Comparison of ENCODE assay signal across 13 cellular contexts in genomic region chr18:10860382-10860781, GRCh38.
A peak's percentile ranks its signal among the peaks of the same experiment; 100 is the strongest.
DNase-seq lines count a peak whose midpoint lies in the region; TF ChIP-seq lines count a peak whose summit lies in the region.
"Had no signal": no experiment of that assay in that cellular context is flagged by ENCODE, and none has a peak within 500 bp of the region (broad histone marks: within the 10 kb centered on the region; RNA-seq: fewer than 3 reads in every experiment).

No MANE protein-coding gene starts in this region.

- peak overlapping the region in 1 of 6 donors; percentile 1 for H3K27ac Mint-ChIP-seq in immature natural killer cell
- H3K27ac Mint-ChIP-seq: CD4-positive, CD25-positive, alpha-beta regulatory T cell had no signal

- DNase-seq in myocyte (ENCODE audit: low read depth) (peak; percentile 10), smooth muscle cell (lab: John Stamatoyannopoulos, UW; ENCODE audit: unreplicated experiment) (no peak), immature natural killer cell (no peak), islet precursor cell (no peak), AG08395 (ENCODE audit: low spot score) (no peak)
- DNase-seq: 8988T; CD4-positive, CD25-positive, alpha-beta regulatory T cell; DMS79 treated with DMSO at 0.1 percent for 48 hours; EL; HCEC 1CT had no signal

- POLR2A ChIA-PET in HEK293 (lab: Yijun Ruan, JAX): no interaction called here

- H3K9me3 Mint-ChIP-seq in immature natural killer cell: peaks cover 0 to 6% (median 4%) of the 10 kb centered on the region in 6 donors

- H3K4me2 ChIP-seq in OCI-LY1 (ENCODE audit: low read length) (peak overlapping the region; percentile 3; the same call in 1 of the 2 replicates), smooth muscle cell (peak overlapping the region; percentile 13)
- H3K4me2 ChIP-seq: BLaER1 treated with 17β-estradiol and CSF1 and Interleukin-3, amounts not matched to agents 10 nM and 100 nM had no signal

- peak overlapping the region; percentile 22; the same call in 1 of the 2 replicates for H3K9ac ChIP-seq in OCI-LY1 (ENCODE audit: low read length)
- H3K9ac ChIP-seq in smooth muscle cell (ENCODE audit: low read depth): no peak overlapping the region
- H3K9ac ChIP-seq: BLaER1 treated with 17β-estradiol and CSF1 and Interleukin-3, amounts not matched to agents 10 nM and 100 nM had no signal

- CTCF ChIA-PET in HEK293 (lab: Yijun Ruan, JAX): interaction anchor here (1.4 kb wide), 1 partner anchor 9 kb away, joined by 7 read pairs; no protein-coding TSS in a partner anchor

- H3K9me3 ChIP-seq in HEK293 (ENCODE audit: control insufficient read depth, insufficient read depth, low read depth, low read length) (no peaks in the 10 kb centered on the region), OCI-LY1 (ENCODE audit: low read length) (0 out of 2 replicates have a peak, but pooled peaks cover 4% of the 10 kb centered on the region), smooth muscle cell (replicated peaks; ENCODE audit: low read depth) (no peaks in the 10 kb centered on the region)

- TF ChIP-seq CTCF in HEK293 (tag by site-specific recombination; IDR thresholded peaks at IDR 0.05): no peak
- no peak for TF ChIP-seq CTCF in OCI-LY1 (IDR thresholded peaks at IDR 0.05; ENCODE audit: low read length)
- TF ChIP-seq CTCF in smooth muscle cell (IDR thresholded peaks at IDR 0.05; ENCODE audit: borderline replicate concordance, insufficient read depth, poor library complexity, severe bottlenecking): no peak

- no peaks in the 10 kb centered on the region for H3K9me2 ChIP-seq in OCI-LY1 (ENCODE audit: low read depth, low read length)

- H3K27ac ChIP-seq in HEK293 (ENCODE audit: extremely low read depth, low read depth, low read length) (no peak overlapping the region), OCI-LY1 (ENCODE audit: low read depth, low read length, poor library complexity, severe bottlenecking) (peak overlapping the region; percentile 79), smooth muscle cell (ENCODE audit: low read depth) (no peak overlapping the region)
- H3K27ac ChIP-seq: BLaER1 treated with 17β-estradiol and CSF1 and Interleukin-3, amounts not matched to agents 10 nM and 100 nM had no signal

- no peak overlapping the region for H3K4me3 Mint-ChIP-seq in immature natural killer cell
- H3K4me3 Mint-ChIP-seq: CD4-positive, CD25-positive, alpha-beta regulatory T cell had no signal

- H3K79me2 ChIP-seq in OCI-LY1 (ENCODE audit: insufficient read depth, low read length) (no peaks in the 10 kb centered on the region), smooth muscle cell (ENCODE audit: low read depth) (no peaks in the 10 kb centered on the region)

- peaks cover 1 to 5% (median 4%) of the 10 kb centered on the region in 3 donors for H3K27me3 Mint-ChIP-seq in immature natural killer cell (ENCODE audit: low read depth in 3 of 3)
- H3K27me3 Mint-ChIP-seq: CD4-positive, CD25-positive, alpha-beta regulatory T cell had no signal

- H3K36me3 ChIP-seq in HEK293 (ENCODE audit: control insufficient read depth in 2 of 2, insufficient read depth in 1 of 2, low read length in 2 of 2) (no peaks in the 10 kb centered on the region), OCI-LY1 (ENCODE audit: insufficient read depth, low read length) (no peaks in the 10 kb centered on the region; the same call in 1 of the 2 replicates), smooth muscle cell (ENCODE audit: low read depth) (no peaks in the 10 kb centered on the region)
- H3K36me3 ChIP-seq: BLaER1 treated with 17β-estradiol and CSF1 and Interleukin-3, amounts not matched to agents 10 nM and 100 nM had no signal

- no peaks in the 10 kb centered on the region for H3K27me3 ChIP-seq in OCI-LY1 (ENCODE audit: insufficient read depth, low read length)
- no peaks in the 10 kb centered on the region for H3K27me3 ChIP-seq in smooth muscle cell (ENCODE audit: low read depth)
- H3K27me3 ChIP-seq: BLaER1 treated with 17β-estradiol and CSF1 and Interleukin-3, amounts not matched to agents 10 nM and 100 nM had no signal

- no peaks in the 10 kb centered on the region for H3K4me1 Mint-ChIP-seq in immature natural killer cell
- H3K4me1 Mint-ChIP-seq: CD4-positive, CD25-positive, alpha-beta regulatory T cell had no signal

- no peak overlapping the region for H3K4me3 ChIP-seq in HEK293 (ENCODE audit: low read depth, low read length)
- no peak overlapping the region for H3K4me3 ChIP-seq in OCI-LY1 (ENCODE audit: low read depth, low read length, poor library complexity, severe bottlenecking)
- no peak overlapping the region for H3K4me3 ChIP-seq in smooth muscle cell
- H3K4me3 ChIP-seq: BLaER1 treated with 17β-estradiol and CSF1 and Interleukin-3, amounts not matched to agents 10 nM and 100 nM had no signal

- H3F3A ChIP-seq in OCI-LY1 (ENCODE audit: insufficient read depth, low read length) (no peaks in the 10 kb centered on the region), smooth muscle cell (ENCODE audit: low read depth) (peaks cover 9% of the 10 kb centered on the region)

- peaks cover 0 to 5% (median 0%) of the 10 kb centered on the region in 3 donors for H3K36me3 Mint-ChIP-seq in immature natural killer cell
- H3K36me3 Mint-ChIP-seq: CD4-positive, CD25-positive, alpha-beta regulatory T cell had no signal

- H3K4me1 ChIP-seq in HEK293 (ENCODE audit: control insufficient read depth, insufficient read depth, low read length) (no peaks in the 10 kb centered on the region; the same call in 1 of the 2 replicates), OCI-LY1 (ENCODE audit: insufficient read depth, low read length, severe bottlenecking) (peaks cover 56% of the 10 kb centered on the region), smooth muscle cell (ENCODE audit: low read depth) (no peaks in the 10 kb centered on the region)

- H4K20me1 ChIP-seq in OCI-LY1 (ENCODE audit: insufficient read depth, low read length): no peaks in the 10 kb centered on the region
- H4K20me1 ChIP-seq in smooth muscle cell (ENCODE audit: low read depth): no peaks in the 10 kb centered on the region
- H4K20me1 ChIP-seq: BLaER1 treated with 17β-estradiol and CSF1 and Interleukin-3, amounts not matched to agents 10 nM and 100 nM had no signal

- H2AFZ ChIP-seq in OCI-LY1 (ENCODE audit: low read length) (no peak overlapping the region), smooth muscle cell (ENCODE audit: low read depth) (no peak overlapping the region)

- WGBS in smooth muscle cell (ENCODE audit: low lambda C conversion rate): 90% methylated on average over 4 of the region's 4 CpGs

TF ChIP-seq in HEK293, 187 proteins besides CTCF, POLR2A, EP300 and RAD21:
- peak; percentile 67 for TF ChIP-seq SCRT2 (tag by site-specific recombination; IDR thresholded peaks at IDR 0.05)
- peak; percentile 79 for TF ChIP-seq SCRT1 (tag by site-specific recombination; IDR thresholded peaks at IDR 0.05; ENCODE audit: borderline replicate concordance)
- no peak for TF ChIP-seq ZNF121 (tag by site-specific recombination; IDR thresholded peaks at IDR 0.05)
- no peak for TF ChIP-seq ZNF530 (tag by site-specific recombination; IDR thresholded peaks at IDR 0.05; ENCODE audit: low read depth)
